Comparison of ENCODE assay signal across 1 cellular context in genomic region chr4:7197910-7198309, GRCh38.
TF ChIP-seq lines count a peak whose summit lies in the region.

No MANE protein-coding gene starts in this region.

TF ChIP-seq in IMR-90, 13 proteins besides CTCF, POLR2A, EP300 and RAD21 (continued from another document):
- TF ChIP-seq MAFK (IDR thresholded peaks at IDR 0.05; ENCODE audit: low read depth, low read length) (no peak), RFX5 (IDR thresholded peaks at IDR 0.05; ENCODE audit: low read depth, low read length) (no peak), MXI1 (IDR thresholded peaks at IDR 0.05; ENCODE audit: borderline replicate concordance, low read depth, low read length) (no peak), MAZ (IDR thresholded peaks at IDR 0.05; ENCODE audit: borderline replicate concordance, low read depth, low read length) (no peak), SMC3 (IDR thresholded peaks at IDR 0.05; ENCODE audit: low read depth, low read length) (no peak), NFE2L2 (IDR thresholded peaks at IDR 0.05; ENCODE audit: low read depth, low read length) (no peak), FOS (IDR thresholded peaks at IDR 0.05; ENCODE audit: low read depth, low read length) (no peak), CHD1 (IDR thresholded peaks at IDR 0.05; ENCODE audit: low read depth, low read length) (no peak)
- TF ChIP-seq, protein P1, sequence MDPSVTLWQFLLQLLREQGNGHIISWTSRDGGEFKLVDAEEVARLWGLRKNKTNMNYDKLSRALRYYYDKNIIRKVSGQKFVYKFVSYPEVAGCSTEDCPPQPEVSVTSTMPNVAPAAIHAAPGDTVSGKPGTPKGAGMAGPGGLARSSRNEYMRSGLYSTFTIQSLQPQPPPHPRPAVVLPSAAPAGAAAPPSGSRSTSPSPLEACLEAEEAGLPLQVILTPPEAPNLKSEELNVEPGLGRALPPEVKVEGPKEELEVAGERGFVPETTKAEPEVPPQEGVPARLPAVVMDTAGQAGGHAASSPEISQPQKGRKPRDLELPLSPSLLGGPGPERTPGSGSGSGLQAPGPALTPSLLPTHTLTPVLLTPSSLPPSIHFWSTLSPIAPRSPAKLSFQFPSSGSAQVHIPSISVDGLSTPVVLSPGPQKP (IDR thresholded peaks at IDR 0.05; ENCODE audit: borderline replicate concordance, low read depth, low read length) = no peak
